8 cellular contexts compared by ENCODE assay signal in genomic region chr18:12271376-12272235, GRCh38.
DNase-seq lines count a peak whose midpoint lies in the region; ATAC-seq lines count a peak whose summit lies in the region.

No MANE protein-coding gene starts in this region.

- H3K27me3 Mint-ChIP-seq in memory B cell = peaks cover 7% of the 10 kb centered on the region

- H3K27ac ChIP-seq in duodenal mucosa (ENCODE audit: low read depth, low read length) = no peak overlapping the region

- H3K27me3 ChIP-seq in duodenal mucosa (ENCODE audit: control insufficient read depth in 1 of 2, insufficient read depth in 2 of 2, low read length in 2 of 2) = no peaks in the 10 kb centered on the region

- H3K4me3 ChIP-seq in duodenal mucosa (ENCODE audit: low read depth in 1 of 2, low read length in 2 of 2) = peak overlapping the region; percentile 54 to 58

- H3K9ac ChIP-seq in duodenal mucosa (ENCODE audit: low read depth in 1 of 2, low read length in 2 of 2) = no peak overlapping the region

- no peaks in the 10 kb centered on the region for H3K36me3 Mint-ChIP-seq in memory B cell

- peak overlapping the region; percentile 52 for H3K4me3 Mint-ChIP-seq in memory B cell

- H3K4me1 Mint-ChIP-seq in memory B cell = peaks cover 2% of the 10 kb centered on the region

- ATAC-seq in HG03135 (IDR thresholded peaks at IDR 0.05; ENCODE audit: unreplicated experiment) (peak; percentile 82), memory B cell (ENCODE audit: low read depth) (peak; percentile 77)

- H3K36me3 ChIP-seq in duodenal mucosa (ENCODE audit: control insufficient read depth in 1 of 2, insufficient read depth in 2 of 2, low read length in 2 of 2) = no peaks in the 10 kb centered on the region

- no peaks in the 10 kb centered on the region for H3K9me3 ChIP-seq in duodenal mucosa (ENCODE audit: control insufficient read depth in 1 of 2, low read length in 2 of 2)

- no peaks in the 10 kb centered on the region for H3K4me1 ChIP-seq in duodenal mucosa (ENCODE audit: control insufficient read depth in 1 of 2, insufficient read depth in 2 of 2, low read length in 2 of 2)

- DNase-seq in NCI-H524 (lab: John Stamatoyannopoulos, UW) (peak; percentile 71 to 78), NCI-H524 treated with DMSO at 0.1 percent for 48 hours (lab: John Stamatoyannopoulos, UW) (no peak), NCI-H345 (lab: John Stamatoyannopoulos, UW) (peak; percentile 85), memory B cell (ENCODE audit: low spot score in 2 of 2) (peak; percentile 41 to 44)
- peak; percentile 8 to 55 for DNase-seq in activated CD4-positive, alpha-beta T cell treated with anti-CD3 and anti-CD28 coated beads for 24 hours (ENCODE audit: low read depth in 2 of 2)
- peak; percentile 19 for DNase-seq in stimulated activated CD8-positive, alpha-beta memory T cell treated with anti-CD3 and anti-CD28 coated beads, Interleukin-12 subunit alpha, Interleukin-12 subunit beta, amount 100 ng/mL, for 24 hours (ENCODE audit: extremely low read depth)

- H3K9me3 Mint-ChIP-seq in memory B cell = no peaks in the 10 kb centered on the region

- no peak overlapping the region for H3K27ac Mint-ChIP-seq in memory B cell
